35 cellular contexts compared by ENCODE assay signal in the genomic region with DNA sequence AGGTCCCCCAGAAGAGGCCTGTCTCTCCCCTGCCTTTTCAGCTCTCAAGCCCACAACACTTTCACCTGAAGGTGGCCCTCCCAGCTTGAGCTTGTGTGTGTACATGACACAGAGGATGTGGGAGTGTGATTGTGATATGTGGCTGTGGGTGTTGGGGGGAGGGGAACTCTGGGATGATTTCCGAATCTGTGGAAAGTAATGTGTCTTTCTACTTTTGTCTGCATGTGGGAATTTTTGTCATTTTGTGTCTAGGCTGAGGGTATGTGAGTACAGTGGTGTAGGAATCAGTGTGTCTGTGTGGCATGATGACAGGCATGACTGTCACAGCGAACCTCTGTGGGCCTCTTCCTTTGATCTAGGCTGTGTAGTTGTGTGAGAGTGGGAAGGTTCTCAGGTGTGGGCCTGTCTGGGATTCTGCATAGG. TPM values are rescaled to one million over a fixed set of nuclear protein-coding genes. Genes with fewer than 3 reads are reported as not detected.
DNase-seq lines count a peak whose midpoint lies in the region; ATAC-seq and TF ChIP-seq lines count a peak whose summit lies in the region.
"Had no signal": no experiment of that assay in that cellular context is flagged by ENCODE, and none has a peak within 500 bp of the region (broad histone marks: within the 10 kb centered on the region; RNA-seq: fewer than 3 reads in every experiment).

No MANE protein-coding gene starts in this region.

- H3K4me1 Mint-ChIP-seq in T-helper 1 cell treated with Interleukin-12 subunit alpha and Interleukin-12 subunit beta and Interleukin-4 antibody, amounts not matched to agents 30 μg/mL and 1 μg/mL, for 36 hours (ENCODE audit: low read depth): peaks cover 29% of the 10 kb centered on the region
- H3K4me1 Mint-ChIP-seq in activated naive CD8-positive, alpha-beta T cell treated with anti-CD3 and anti-CD28 coated beads, Interleukin-2, amount 10 ng/mL, durations not matched to agents 7 days and 5 days: peaks cover 33% of the 10 kb centered on the region
- H3K4me1 Mint-ChIP-seq in type B pancreatic cell (ENCODE audit: unreplicated experiment): peaks cover 3% of the 10 kb centered on the region

- no peaks in the 10 kb centered on the region for H3K27me3 ChIP-seq in heart left ventricle
- H3K27me3 ChIP-seq: adrenal gland, body of pancreas, esophagus squamous epithelium, hepatocyte, SJSA1, thyroid gland had no signal

- peak overlapping the region; percentile 2 for H3K4me3 Mint-ChIP-seq in T-helper 1 cell treated with Interleukin-12 subunit alpha and Interleukin-12 subunit beta and Interleukin-4 antibody, amounts not matched to agents 30 μg/mL and 1 μg/mL, for 36 hours
- peak overlapping the region; percentile 3 for H3K4me3 Mint-ChIP-seq in activated naive CD8-positive, alpha-beta T cell treated with anti-CD3 and anti-CD28 coated beads, Interleukin-2, amount 10 ng/mL, durations not matched to agents 7 days and 5 days
- H3K4me3 Mint-ChIP-seq in type B pancreatic cell: peak overlapping the region; percentile 30
- H3K4me3 Mint-ChIP-seq: immature natural killer cell, T-helper 17 cell had no signal

- H3K27me3 Mint-ChIP-seq in T-helper 1 cell treated with Interleukin-12 subunit alpha and Interleukin-12 subunit beta and Interleukin-4 antibody, amounts not matched to agents 30 μg/mL and 1 μg/mL, for 36 hours (ENCODE audit: low read depth): peaks cover 6% of the 10 kb centered on the region
- H3K27me3 Mint-ChIP-seq in activated naive CD8-positive, alpha-beta T cell treated with anti-CD3 and anti-CD28 coated beads, Interleukin-2, amount 10 ng/mL, durations not matched to agents 7 days and 5 days: no peaks in the 10 kb centered on the region
- H3K27me3 Mint-ChIP-seq in type B pancreatic cell: peaks cover 8% of the 10 kb centered on the region
- H3K27me3 Mint-ChIP-seq: CD4-positive, CD25-positive, alpha-beta regulatory T cell; memory B cell; T-helper 17 cell had no signal

- DNase-seq in T-helper 1 cell: no peak
- peak; percentile 31 for DNase-seq in stimulated activated CD4-positive, alpha-beta T cell treated with anti-CD3 and anti-CD28 coated beads, Interleukin-1b, Interleukin-23, amount 100 ng/mL, for 48 hours
- no peak for DNase-seq in stimulated activated CD4-positive, alpha-beta T cell treated with anti-CD3 and anti-CD28 coated beads, Interleukin-4, amount 100 ng/mL, for 1 hour
- DNase-seq in activated naive CD8-positive, alpha-beta T cell treated with anti-CD3 and anti-CD28 coated beads, Interleukin-2, amount 10 ng/mL, durations not matched to agents 7 days and 5 days: no peak
- DNase-seq in type B pancreatic cell (ENCODE audit: extremely low spot score, unreplicated experiment): no peak
- DNase-seq in heart left ventricle: no peak
- no peak for DNase-seq in SK-N-DZ (ENCODE audit: low spot score)
- DNase-seq: 8988T; adrenal gland; body of pancreas; CD4-positive, CD25-positive, alpha-beta regulatory T cell; cerebellar nuclear complex; DMS 273 treated with DMSO at 0.1 percent for 48 hours; EL; esophagus squamous epithelium; HCEC 1CT; immature natural killer cell; left colon; MM.1S; NCI-H2081; NCI-H226; NCI-H748 treated with DMSO at 0.1 percent for 48 hours; occipital lobe; RPMI8226; stomach; T-helper 17 cell; thyroid gland had no signal

- H3K27ac Mint-ChIP-seq in T-helper 1 cell treated with Interleukin-12 subunit alpha and Interleukin-12 subunit beta and Interleukin-4 antibody, amounts not matched to agents 30 μg/mL and 1 μg/mL, for 36 hours: peak overlapping the region; percentile 16
- peak overlapping the region; percentile 78 for H3K27ac Mint-ChIP-seq in activated naive CD8-positive, alpha-beta T cell treated with anti-CD3 and anti-CD28 coated beads, Interleukin-2, amount 10 ng/mL, durations not matched to agents 7 days and 5 days
- no peak overlapping the region for H3K27ac Mint-ChIP-seq in type B pancreatic cell
- H3K27ac Mint-ChIP-seq: immature natural killer cell, memory B cell, T-helper 17 cell had no signal

- H3K27ac ChIP-seq in heart left ventricle: no peak overlapping the region
- H3K27ac ChIP-seq: adrenal gland, body of pancreas, esophagus squamous epithelium, hepatocyte, KMS-11, SJSA1, stomach, thyroid gland, VCaP had no signal

- no peaks in the 10 kb centered on the region for H3K36me3 ChIP-seq in heart left ventricle
- H3K36me3 ChIP-seq: adrenal gland, esophagus squamous epithelium, SJSA1, stomach, thyroid gland had no signal

- no peak for TF ChIP-seq POLR2A in heart left ventricle (IDR thresholded peaks at IDR 0.05)

- H3K9me3 Mint-ChIP-seq in T-helper 1 cell treated with Interleukin-12 subunit alpha and Interleukin-12 subunit beta and Interleukin-4 antibody, amounts not matched to agents 30 μg/mL and 1 μg/mL, for 36 hours: no peaks in the 10 kb centered on the region
- no peaks in the 10 kb centered on the region for H3K9me3 Mint-ChIP-seq in activated naive CD8-positive, alpha-beta T cell treated with anti-CD3 and anti-CD28 coated beads, Interleukin-2, amount 10 ng/mL, durations not matched to agents 7 days and 5 days
- H3K9me3 Mint-ChIP-seq in type B pancreatic cell: no peaks in the 10 kb centered on the region
- H3K9me3 Mint-ChIP-seq: immature natural killer cell, memory B cell had no signal

- H3K4me1 ChIP-seq in heart left ventricle: peaks cover 0 to 10% (median 2%) of the 10 kb centered on the region in 12 donors
- H3K4me1 ChIP-seq: adrenal gland, SJSA1 had no signal

- POLR2A ChIA-PET in activated naive CD8-positive, alpha-beta T cell treated with anti-CD3 and anti-CD28 coated beads, Interleukin-2, amount 10 ng/mL, durations not matched to agents 7 days and 5 days (lab: Charles Lee): interaction anchor here (1.0 to 2.0 kb wide), 4 partner anchors 26 to 98 kb away, joined by 3 to 12 read pairs (median 6); a partner anchor contains a TSS

- H3K36me3 Mint-ChIP-seq in T-helper 1 cell treated with Interleukin-12 subunit alpha and Interleukin-12 subunit beta and Interleukin-4 antibody, amounts not matched to agents 30 μg/mL and 1 μg/mL, for 36 hours (ENCODE audit: low read depth): no peaks in the 10 kb centered on the region
- H3K36me3 Mint-ChIP-seq in activated naive CD8-positive, alpha-beta T cell treated with anti-CD3 and anti-CD28 coated beads, Interleukin-2, amount 10 ng/mL, durations not matched to agents 7 days and 5 days: no peaks in the 10 kb centered on the region
- no peaks in the 10 kb centered on the region for H3K36me3 Mint-ChIP-seq in type B pancreatic cell
- H3K36me3 Mint-ChIP-seq: CD4-positive, CD25-positive, alpha-beta regulatory T cell; immature natural killer cell had no signal

- TF ChIP-seq CTCF in type B pancreatic cell (conservative IDR thresholded peaks at IDR 0.05): no peak
- TF ChIP-seq CTCF in heart left ventricle (IDR thresholded peaks at IDR 0.05): no peak

- no peaks in the 10 kb centered on the region for H3K9me3 ChIP-seq in heart left ventricle
- H3K9me3 ChIP-seq: adrenal gland, body of pancreas, esophagus squamous epithelium, SJSA1, thyroid gland had no signal

- intact Hi-C loops in heart left ventricle (cut with DNase I): loop anchor here in 4 of 10 donors (5.0 to 10.0 kb wide), 4 partner anchors 71 to 731 kb away; a partner anchor contains a TSS

- no peak overlapping the region for H3K4me3 ChIP-seq in heart left ventricle
- H3K4me3 ChIP-seq: adrenal gland, body of pancreas, esophagus squamous epithelium, GM12878, hepatocyte, SJSA1, stomach, thyroid gland had no signal

- 60 to 78% (median 70%) methylated on average over 2 of the region's 2 CpGs for WGBS in heart left ventricle, 4 donors

- no peak for ATAC-seq in activated naive CD8-positive, alpha-beta T cell treated with anti-CD3 and anti-CD28 coated beads, Interleukin-2, amount 10 ng/mL, durations not matched to agents 7 days and 5 days (ENCODE audit: low read depth)
- ATAC-seq in heart left ventricle: no peak
- ATAC-seq: body of pancreas, GM12878, left colon, T-helper 17 cell had no signal

RNA-seq across cellular contexts. Expression of a gene that starts 6.4 kb away (rescaled TPM):
- 1 to 10 TPM; 2.6 to 3.6 TPM for total RNA-seq in activated naive CD8-positive, alpha-beta T cell treated with anti-CD3 and anti-CD28 coated beads, Interleukin-2, amount 10 ng/mL, durations not matched to agents 7 days and 5 days
- total RNA-seq in type B pancreatic cell (ENCODE audit: low replicate concordance) (13.6 and 14.8 TPM in 2 replicates), heart left ventricle (1 to 10 TPM in 6 of 9 donors, under 1 TPM in 3; 0.49 to 2.7 (median 1.1) TPM)
- polyA plus RNA-seq in heart left ventricle: 1 to 10 TPM; 1.3 to 3.7 TPM
- polyA plus RNA-seq in SK-N-DZ (2014; cell fraction: cytosol; rRNA removed): 85.8 and 95.0 TPM in 2 replicates
- polyA plus RNA-seq in SK-N-DZ (2014; cell fraction: nucleus; rRNA removed): 34.6 and 45.1 TPM in 2 replicates

RNA-seq across cellular contexts. Expression of a gene that starts 7.4 kb away (rescaled TPM):
- total RNA-seq in activated naive CD8-positive, alpha-beta T cell treated with anti-CD3 and anti-CD28 coated beads, Interleukin-2, amount 10 ng/mL, durations not matched to agents 7 days and 5 days: 10 to 100 TPM; 16.1 to 16.7 TPM
- total RNA-seq in type B pancreatic cell (ENCODE audit: low replicate concordance) (8.7 and 13.2 TPM in 2 replicates), heart left ventricle (10 to 100 TPM in 2 of 9 donors, 1 to 10 TPM in 7; 6.6 to 12.7 (median 9.3) TPM)
- 10 to 100 TPM in 1 of 2 donors, 1 to 10 TPM in 1; 6.5 to 13.2 TPM for polyA plus RNA-seq in heart left ventricle
- polyA plus RNA-seq in SK-N-DZ (2014; cell fraction: cytosol; rRNA removed): 0.42 TPM in 1 of 2 replicates, not detected in the other
- not detected in 2 replicates for polyA plus RNA-seq in SK-N-DZ (2014; cell fraction: nucleus; rRNA removed)

RNA-seq across cellular contexts. Expression of a gene that starts 21.9 kb away (rescaled TPM):
- total RNA-seq in activated naive CD8-positive, alpha-beta T cell treated with anti-CD3 and anti-CD28 coated beads, Interleukin-2, amount 10 ng/mL, durations not matched to agents 7 days and 5 days: 10 to 100 TPM; 47.5 to 50.4 TPM
- total RNA-seq in type B pancreatic cell (ENCODE audit: low replicate concordance) (25.7 and 28.2 TPM in 2 replicates), heart left ventricle (100 to 1,000 TPM in 3 of 9 donors, 10 to 100 TPM in 6; 22.4 to 155 (median 50.4) TPM)
- 100 to 1,000 TPM in 1 of 2 donors, 10 to 100 TPM in 1; 63.0 to 373 TPM for polyA plus RNA-seq in heart left ventricle
- polyA plus RNA-seq in SK-N-DZ (2014; cell fraction: cytosol; rRNA removed): 3.0 and 4.3 TPM in 2 replicates
- polyA plus RNA-seq in SK-N-DZ (2014; cell fraction: nucleus; rRNA removed): 0.61 and 4.2 TPM in 2 replicates

RNA-seq across cellular contexts. Expression of a gene that starts 31.0 kb away (rescaled TPM):
- total RNA-seq in activated naive CD8-positive, alpha-beta T cell treated with anti-CD3 and anti-CD28 coated beads, Interleukin-2, amount 10 ng/mL, durations not matched to agents 7 days and 5 days: 1 to 10 TPM in 1 of 2 experiments, under 1 TPM in 1; 0.91 to 1.1 TPM
- total RNA-seq in type B pancreatic cell (ENCODE audit: low replicate concordance) (4.8 and 7.0 TPM in 2 replicates), heart left ventricle (1 to 10 TPM; 2.6 to 7.1 (median 3.3) TPM)
- polyA plus RNA-seq in heart left ventricle: 1 to 10 TPM; 2.9 to 6.7 TPM
- 1.3 and 4.1 TPM in 2 replicates for polyA plus RNA-seq in SK-N-DZ (2014; cell fraction: cytosol; rRNA removed)
- polyA plus RNA-seq in SK-N-DZ (2014; cell fraction: nucleus; rRNA removed): 1.5 and 8.2 TPM in 2 replicates

RNA-seq across cellular contexts. Expression of a gene that starts 39.6 kb away (rescaled TPM):
- total RNA-seq in activated naive CD8-positive, alpha-beta T cell treated with anti-CD3 and anti-CD28 coated beads, Interleukin-2, amount 10 ng/mL, durations not matched to agents 7 days and 5 days: 1 to 10 TPM; 1.7 to 2.2 TPM
- total RNA-seq in type B pancreatic cell (ENCODE audit: low replicate concordance): 0.17 and 0.48 TPM in 2 replicates
- under 1 TPM in 6 of 9 donors, not detected in 3; 0.06 to 0.37 (median 0.09) TPM for total RNA-seq in heart left ventricle
- under 1 TPM; 0.04 TPM for polyA plus RNA-seq in heart left ventricle
- polyA plus RNA-seq in SK-N-DZ (2014; cell fraction: cytosol; rRNA removed): 0.06 and 0.61 TPM in 2 replicates
- polyA plus RNA-seq in SK-N-DZ (2014; cell fraction: nucleus; rRNA removed): 0.43 and 2.0 TPM in 2 replicates
- total RNA-seq: occipital lobe, pulmonary artery endothelial cell, SJSA1 had no signal
- polyA plus RNA-seq: CD4-positive, CD25-positive, alpha-beta regulatory T cell had no signal
